ENCODE assay signal across 16 cellular contexts in the genomic region with DNA sequence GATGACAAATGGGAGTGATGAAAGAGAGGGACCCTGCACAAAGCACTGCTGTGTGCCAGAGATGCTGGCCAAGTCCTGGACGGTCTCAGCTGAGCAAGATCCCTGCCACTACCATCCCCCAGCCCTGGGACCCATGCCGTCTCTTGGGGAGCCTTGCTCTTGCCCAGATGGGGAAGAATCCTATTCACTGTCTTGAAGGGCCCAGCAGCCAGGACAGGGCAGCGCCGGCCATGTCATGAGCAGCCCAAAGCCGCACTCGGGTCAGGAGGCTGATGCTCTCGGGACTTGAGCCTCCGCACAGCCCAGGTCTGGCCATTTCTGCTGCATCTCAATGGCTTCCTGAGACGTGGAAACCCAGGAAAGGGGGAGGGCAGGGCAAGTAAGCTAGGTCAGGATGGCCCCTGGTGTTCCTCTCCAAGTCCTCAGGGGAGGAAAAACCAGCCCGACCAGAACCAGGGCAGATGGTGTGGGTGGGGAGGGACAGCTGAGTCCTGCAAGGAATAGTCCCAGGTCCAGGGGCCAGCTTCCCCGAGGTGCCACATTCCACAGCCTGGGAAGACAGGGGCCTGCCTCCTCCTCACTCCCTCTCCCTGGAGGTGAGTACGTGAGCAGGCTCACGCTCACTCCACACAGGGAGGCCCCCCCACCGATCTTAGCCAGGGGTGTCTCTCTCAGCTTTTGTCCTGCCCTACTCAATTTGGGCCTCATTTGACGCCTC. TPM values are rescaled to one million over a fixed set of nuclear protein-coding genes. Genes with fewer than 3 reads are reported as not detected.
DNase-seq lines count a peak whose midpoint lies in the region; ATAC-seq and TF ChIP-seq lines count a peak whose summit lies in the region.
"Had no signal": no experiment of that assay in that cellular context is flagged by ENCODE, and none has a peak within 500 bp of the region (broad histone marks: within the 10 kb centered on the region; RNA-seq: fewer than 3 reads in every experiment).

No MANE protein-coding gene starts in this region.

- peak overlapping the region; percentile 97 for H2AK5ac ChIP-seq in trophoblast cell (ENCODE audit: low read length)

- H3K4me1 Mint-ChIP-seq in glutamatergic neuron (ENCODE audit: low read depth, unreplicated experiment) (peaks cover 6% of the 10 kb centered on the region), endothelial cell (ENCODE audit: unreplicated experiment) (no peaks in the 10 kb centered on the region)
- H3K4me1 Mint-ChIP-seq: naive B cell had no signal

- H3K4me2 ChIP-seq in trophoblast cell (ENCODE audit: low read length) = peak overlapping the region; percentile 44

- H2BK120ac ChIP-seq in trophoblast cell (ENCODE audit: insufficient read depth, low read length, poor library complexity) = peak overlapping the region; percentile 97

- peak overlapping the region; percentile 21 for H2AFZ ChIP-seq in trophoblast cell (ENCODE audit: insufficient read depth, low read length, poor library complexity)

- H3K4me1 ChIP-seq in HEK293 (ENCODE audit: control insufficient read depth, insufficient read depth, low read length) (no peaks in the 10 kb centered on the region), trophoblast cell (ENCODE audit: control insufficient read depth in 1 of 2, insufficient read depth in 2 of 2, low read length in 2 of 2) (peaks cover 48 to 61% of the 10 kb centered on the region in 2 experiments)
- H3K4me1 ChIP-seq: testis had no signal

- H3K9me3 Mint-ChIP-seq in glutamatergic neuron (ENCODE audit: unreplicated experiment) (peaks cover 6% of the 10 kb centered on the region), endothelial cell (ENCODE audit: unreplicated experiment) (no peaks in the 10 kb centered on the region)
- H3K9me3 Mint-ChIP-seq: activated CD4-positive, alpha-beta memory T cell treated with anti-CD3 and anti-CD28 coated beads for 36 hours; naive B cell had no signal

- H3K18ac ChIP-seq in trophoblast cell (ENCODE audit: low read length) = peak overlapping the region; percentile 92

- no peak for TF ChIP-seq CTCF in HEK293 (tag by site-specific recombination; IDR thresholded peaks at IDR 0.05)
- TF ChIP-seq CTCF in glutamatergic neuron (IDR thresholded peaks at IDR 0.05; ENCODE audit: partially characterized antibody, unreplicated experiment) = no peak
- no peak for TF ChIP-seq CTCF in endothelial cell (IDR thresholded peaks at IDR 0.05; ENCODE audit: unreplicated experiment)

- H3K9me3 ChIP-seq in HEK293 (ENCODE audit: control insufficient read depth, insufficient read depth, low read depth, low read length) = no peaks in the 10 kb centered on the region
- H3K9me3 ChIP-seq in trophoblast cell (ENCODE audit: insufficient read depth, low read depth, low read length) = no peaks in the 10 kb centered on the region
- H3K9me3 ChIP-seq: adrenal gland, testis had no signal

- H3K27ac ChIP-seq in HEK293 (ENCODE audit: extremely low read depth, low read depth, low read length) (no peak overlapping the region), trophoblast cell (ENCODE audit: low read depth, low read length) (peak overlapping the region; percentile 94)
- H3K27ac ChIP-seq: adrenal gland, testis had no signal

- peak overlapping the region; percentile 75 for H3K14ac ChIP-seq in trophoblast cell (ENCODE audit: low read length)

- no peak overlapping the region for H3K9ac ChIP-seq in trophoblast cell (ENCODE audit: low read length)

- peak overlapping the region; percentile 97 for H2BK12ac ChIP-seq in trophoblast cell (ENCODE audit: low read length)

- H3K4me3 ChIP-seq in HEK293 (ENCODE audit: low read depth, low read length) (no peak overlapping the region), trophoblast cell (ENCODE audit: low read depth, low read length) (no peak overlapping the region)
- H3K4me3 ChIP-seq: adrenal gland, testis had no signal

- peak overlapping the region; percentile 87 for H2BK5ac ChIP-seq in trophoblast cell (ENCODE audit: low read depth, low read length, poor library complexity)

- H3K23ac ChIP-seq in trophoblast cell (ENCODE audit: low read length) = no peak overlapping the region

- no peak overlapping the region for H4K12ac ChIP-seq in trophoblast cell (ENCODE audit: low read depth, low read length)

- H4K8ac ChIP-seq in trophoblast cell (ENCODE audit: low read depth, low read length) = peak overlapping the region; percentile 57

- no peaks in the 10 kb centered on the region for H3K36me3 Mint-ChIP-seq in glutamatergic neuron (ENCODE audit: unreplicated experiment)
- no peaks in the 10 kb centered on the region for H3K36me3 Mint-ChIP-seq in endothelial cell (ENCODE audit: low read depth, unreplicated experiment)
- H3K36me3 Mint-ChIP-seq: activated CD4-positive, alpha-beta memory T cell treated with anti-CD3 and anti-CD28 coated beads for 36 hours had no signal

- H3K79me1 ChIP-seq in trophoblast cell (ENCODE audit: low read length) = peaks cover 27% of the 10 kb centered on the region

- peaks cover 5% of the 10 kb centered on the region for H3K79me2 ChIP-seq in trophoblast cell (ENCODE audit: control insufficient read depth, insufficient read depth, low read length, poor library complexity)

- H3K27ac Mint-ChIP-seq in glutamatergic neuron (ENCODE audit: unreplicated experiment) (no peak overlapping the region), endothelial cell (ENCODE audit: unreplicated experiment) (no peak overlapping the region)
- H3K27ac Mint-ChIP-seq: activated CD4-positive, alpha-beta memory T cell treated with anti-CD3 and anti-CD28 coated beads for 36 hours; naive B cell had no signal

- H3K27me3 Mint-ChIP-seq in glutamatergic neuron (ENCODE audit: unreplicated experiment) (peaks cover 5% of the 10 kb centered on the region), endothelial cell (ENCODE audit: unreplicated experiment) (peaks cover 6% of the 10 kb centered on the region)

- ATAC-seq in HG03196 (IDR thresholded peaks at IDR 0.05; ENCODE audit: unreplicated experiment) = no peak

- H4K91ac ChIP-seq in trophoblast cell (ENCODE audit: low read depth, low read length) = peak overlapping the region; percentile 96

- DNase-seq in glutamatergic neuron (no peak), trophoblast cell (peak; percentile 98), NCI-H524 treated with DMSO at 0.1 percent for 48 hours (lab: John Stamatoyannopoulos, UW) (no peak), endothelial cell (ENCODE audit: low spot score) (no peak)
- DNase-seq: activated CD4-positive, alpha-beta memory T cell treated with anti-CD3 and anti-CD28 coated beads for 36 hours; adrenal gland; AML-193; DMS153; naive B cell; NCI-H1092; SHP77 treated with DMSO at 0.1 percent for 48 hours; testis had no signal

- CTCF ChIA-PET in HEK293 (lab: Yijun Ruan, JAX) = interaction anchor here (0.6 to 9.3 kb wide), 10 partner anchors 9 to 130 kb away, joined by 3 to 113 read pairs (median 4); no protein-coding TSS in a partner anchor

- POLR2A ChIA-PET in HEK293 (lab: Yijun Ruan, JAX) = interaction anchor here (1.7 kb wide), 1 partner anchor 153 kb away, joined by 6 read pairs; the partner anchor contains the start of gene EIF1

- no peaks in the 10 kb centered on the region for H3K27me3 ChIP-seq in trophoblast cell (ENCODE audit: insufficient read depth, low read length)
- H3K27me3 ChIP-seq: adrenal gland, testis had no signal

- H3K4me3 Mint-ChIP-seq in glutamatergic neuron (ENCODE audit: unreplicated experiment) (peak overlapping the region; percentile 43), endothelial cell (ENCODE audit: unreplicated experiment) (no peak overlapping the region)
- H3K4me3 Mint-ChIP-seq: activated CD4-positive, alpha-beta memory T cell treated with anti-CD3 and anti-CD28 coated beads for 36 hours had no signal

- H3K36me3 ChIP-seq in HEK293 (ENCODE audit: control insufficient read depth in 2 of 2, insufficient read depth in 1 of 2, low read length in 2 of 2) = no peaks in the 10 kb centered on the region
- no peaks in the 10 kb centered on the region for H3K36me3 ChIP-seq in trophoblast cell (ENCODE audit: control insufficient read depth in 1 of 2, insufficient read depth in 2 of 2, low read length in 2 of 2)
- H3K36me3 ChIP-seq: adrenal gland had no signal

- no CpG with 5 or more reads among the region's 15 CpGs for WGBS in trophoblast cell (ENCODE audit: extremely low coverage, insufficient coverage, insufficient read length)

- peak overlapping the region; percentile 89 for H3K4ac ChIP-seq in trophoblast cell (ENCODE audit: low read depth, low read length)

TF ChIP-seq in HEK293, 187 proteins besides CTCF, POLR2A, EP300 and RAD21 (continues in another document):
- TF ChIP-seq ZNF18 (tag by site-specific recombination; IDR thresholded peaks at IDR 0.05) (no peak), ZNF791 (tag by site-specific recombination; IDR thresholded peaks at IDR 0.05) (no peak)

RNA-seq across cellular contexts. Expression of gene KRT19, which starts 7.8 kb away (rescaled TPM):
- 0.69 TPM for total RNA-seq in glutamatergic neuron (ENCODE audit: unreplicated experiment)
- 1,394 and 1,458 TPM in 2 replicates for polyA plus RNA-seq in trophoblast cell (2013)
- 4.5 TPM for total RNA-seq in endothelial cell (ENCODE audit: unreplicated experiment)
- total RNA-seq: activated CD4-positive, alpha-beta memory T cell treated with anti-CD3 and anti-CD28 coated beads for 36 hours had no signal

RNA-seq across cellular contexts. Expression of gene KRT15, which starts 17.2 kb away (rescaled TPM):
- not detected for total RNA-seq in glutamatergic neuron (ENCODE audit: unreplicated experiment)
- polyA plus RNA-seq in trophoblast cell (2013) = 0.40 and 0.64 TPM in 2 replicates
- total RNA-seq in endothelial cell (ENCODE audit: unreplicated experiment) = not detected
- total RNA-seq: activated CD4-positive, alpha-beta memory T cell treated with anti-CD3 and anti-CD28 coated beads for 36 hours had no signal

RNA-seq across cellular contexts. Expression of gene KRT13, which starts 30.5 kb away (rescaled TPM):
- not detected for total RNA-seq in glutamatergic neuron (ENCODE audit: unreplicated experiment)
- polyA plus RNA-seq in trophoblast cell (2013) = not detected in 2 replicates
- not detected for total RNA-seq in endothelial cell (ENCODE audit: unreplicated experiment)
- total RNA-seq: activated CD4-positive, alpha-beta memory T cell treated with anti-CD3 and anti-CD28 coated beads for 36 hours; kidney epithelial cell; renal cortical epithelial cell had no signal

RNA-seq across cellular contexts. Expression of gene KRT9, which starts 35.9 kb away (rescaled TPM):
- total RNA-seq in glutamatergic neuron (ENCODE audit: unreplicated experiment) (not detected), endothelial cell (ENCODE audit: unreplicated experiment) (not detected)
- polyA plus RNA-seq in trophoblast cell (2013) = 0.19 TPM in 2 replicates
- total RNA-seq: activated CD4-positive, alpha-beta memory T cell treated with anti-CD3 and anti-CD28 coated beads for 36 hours; kidney epithelial cell; renal cortical epithelial cell had no signal

RNA-seq across cellular contexts. Expression of gene KRT36, which starts 46.2 kb away (rescaled TPM):
- total RNA-seq in glutamatergic neuron (ENCODE audit: unreplicated experiment) (not detected), endothelial cell (ENCODE audit: unreplicated experiment) (not detected)
- not detected in 2 replicates for polyA plus RNA-seq in trophoblast cell (2013)
- total RNA-seq: activated CD4-positive, alpha-beta memory T cell treated with anti-CD3 and anti-CD28 coated beads for 36 hours; kidney epithelial cell; renal cortical epithelial cell had no signal
- polyA plus RNA-seq: adrenal gland had no signal

Comparison
In these comparisons a context has a peak if more than half of its experiments do, and no peak if none do; other contexts are left out.
1. DNase-seq: peak in trophoblast cell (2 of 2); none in glutamatergic neuron (single experiment), NCI-H524 treated with DMSO at 0.1 percent for 48 hours (single experiment) and endothelial cell (single experiment).